ENCODE assay signal across 27 cellular contexts in the genomic region with DNA sequence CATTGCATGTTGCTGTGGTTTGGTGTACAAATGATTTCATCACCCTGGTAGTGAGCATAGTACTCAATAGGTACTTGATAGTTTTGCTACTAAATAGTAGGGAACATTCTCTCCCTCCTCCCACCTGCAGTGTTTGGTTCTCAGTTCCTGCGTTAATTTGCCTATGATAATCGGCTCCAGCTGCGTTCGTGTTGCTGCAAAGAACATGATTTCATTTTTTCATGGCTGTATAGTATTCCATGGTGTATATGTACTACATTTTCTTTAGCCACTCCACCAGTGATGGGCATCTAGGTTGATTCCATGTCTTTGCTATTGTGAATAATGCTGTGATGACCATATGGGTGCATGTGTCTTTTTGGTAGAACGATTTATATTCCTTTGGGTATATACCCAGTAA.
DNase-seq lines count a peak whose midpoint lies in the region; TF ChIP-seq lines count a peak whose summit lies in the region.
"Had no signal": no experiment of that assay in that cellular context is flagged by ENCODE, and none has a peak within 500 bp of the region (broad histone marks: within the 10 kb centered on the region; RNA-seq: fewer than 3 reads in every experiment).

No MANE protein-coding gene starts in this region.

- no peaks in the 10 kb centered on the region for H3K4me1 ChIP-seq in HEK293 (ENCODE audit: control insufficient read depth, insufficient read depth, low read length)
- H3K4me1 ChIP-seq: A549; BE2C; BLaER1; BLaER1 treated with 17β-estradiol and CSF1 and Interleukin-3, amounts not matched to agents 10 nM and 100 nM; Caco-2 had no signal

- POLR2A ChIA-PET in HEK293 (lab: Yijun Ruan, JAX): no interaction called here

- no peak overlapping the region for H3K27ac ChIP-seq in HEK293 (ENCODE audit: extremely low read depth, low read depth, low read length)
- H3K27ac ChIP-seq: 22Rv1; A549; BLaER1; BLaER1 treated with 17β-estradiol and CSF1 and Interleukin-3, amounts not matched to agents 10 nM and 100 nM; C4-2B had no signal

- CTCF ChIA-PET in HEK293 (lab: Yijun Ruan, JAX): no interaction called here

- H3K9me3 ChIP-seq in HEK293 (ENCODE audit: control insufficient read depth, insufficient read depth, low read depth, low read length): no peaks in the 10 kb centered on the region
- H3K9me3 ChIP-seq: A549; BE2C; BLaER1; BLaER1 treated with 17β-estradiol and CSF1 and Interleukin-3, amounts not matched to agents 10 nM and 100 nM; Caco-2 had no signal

- no peak overlapping the region for H3K4me3 ChIP-seq in HEK293 (ENCODE audit: low read depth, low read length)
- H3K4me3 ChIP-seq: A549; BLaER1; BLaER1 treated with 17β-estradiol and CSF1 and Interleukin-3, amounts not matched to agents 10 nM and 100 nM had no signal

- no peak for DNase-seq in cerebellar nuclear complex (lab: John Stamatoyannopoulos, UW)
- DNase-seq: 8988T; ACHN; AML-193; BE2C; C1 segment of cervical spinal cord; Caco-2; Calu3; CD4-positive, alpha-beta memory T cell; CD4-positive, alpha-beta T cell; CD4-positive, CD25-positive, alpha-beta regulatory T cell; CD8-positive, alpha-beta memory T cell; CD8-positive, alpha-beta T cell; COR-L47; DMS 273 treated with DMSO at 0.1 percent for 48 hours; DMS153; DMS53; DMS79; DMS79 treated with DMSO at 0.1 percent for 48 hours; DND-41; EL had no signal

- no peaks in the 10 kb centered on the region for H3K36me3 ChIP-seq in HEK293 (ENCODE audit: control insufficient read depth in 2 of 2, insufficient read depth in 1 of 2, low read length in 2 of 2)
- H3K36me3 ChIP-seq: BE2C; BLaER1; BLaER1 treated with 17β-estradiol and CSF1 and Interleukin-3, amounts not matched to agents 10 nM and 100 nM had no signal

- TF ChIP-seq CTCF in HEK293 (tag by site-specific recombination; IDR thresholded peaks at IDR 0.05): no peak

TF ChIP-seq in HEK293, 187 proteins besides CTCF, POLR2A, EP300 and RAD21:
- TF ChIP-seq ZNF433 (tag by site-specific recombination; IDR thresholded peaks at IDR 0.05; ENCODE audit: low read depth): no peak
- TF ChIP-seq, protein P1, sequence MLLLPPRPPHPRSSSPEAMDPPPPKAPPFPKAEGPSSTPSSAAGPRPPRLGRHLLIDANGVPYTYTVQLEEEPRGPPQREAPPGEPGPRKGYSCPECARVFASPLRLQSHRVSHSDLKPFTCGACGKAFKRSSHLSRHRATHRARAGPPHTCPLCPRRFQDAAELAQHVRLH (tag by site-specific recombination; IDR thresholded peaks at IDR 0.05): peak; percentile 63; the same call in 1 of the 2 replicates
- TF ChIP-seq ZNF146 (tag by site-specific recombination; IDR thresholded peaks at IDR 0.05): peak; percentile 88
